In the genomic region with DNA sequence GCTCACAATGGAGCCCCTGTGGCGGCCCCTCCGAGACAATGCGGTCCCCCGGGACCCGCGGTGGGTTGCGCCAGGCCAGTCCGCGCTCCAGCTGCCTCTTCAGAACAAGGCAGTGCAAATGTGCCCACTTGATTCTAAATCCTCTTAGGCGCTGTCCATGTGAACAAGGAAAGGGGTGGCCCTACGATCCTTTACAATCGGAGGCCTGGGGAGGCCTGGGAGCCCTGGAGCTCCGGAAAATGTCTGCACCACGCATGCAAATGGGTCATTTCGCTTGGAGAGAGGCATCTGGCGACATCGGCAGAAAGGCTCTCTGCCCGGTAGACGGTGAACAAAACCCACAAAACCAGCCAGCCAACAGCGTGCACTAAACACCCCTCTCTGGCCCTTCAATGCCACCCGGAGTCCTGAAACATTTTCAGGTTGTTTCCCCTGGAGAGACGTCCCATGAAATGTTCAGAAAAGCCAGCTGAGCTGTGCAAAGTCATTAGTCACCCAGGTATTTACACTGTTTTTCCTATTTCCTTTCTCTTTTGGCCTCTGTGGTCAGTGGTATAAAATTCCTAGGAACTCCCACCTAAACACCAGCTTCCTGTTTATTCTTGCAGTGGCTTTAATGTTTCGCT, we compare ENCODE assay signal across 8 cellular contexts.
A peak's percentile ranks its signal among the peaks of the same experiment; 100 is the strongest.
DNase-seq lines count a peak whose midpoint lies in the region; ATAC-seq and TF ChIP-seq lines count a peak whose summit lies in the region.

No MANE protein-coding gene starts in this region.

- H3K4me1 ChIP-seq in gastroesophageal sphincter, result peaks cover 0 to 57% (median 16%) of the 10 kb centered on the region in 3 donors
- H3K4me1 ChIP-seq in neuron (ENCODE audit: insufficient read depth, low read length), result peaks cover 22% of the 10 kb centered on the region

- H3K4me3 ChIP-seq in gastroesophageal sphincter (peak overlapping the region; percentile 30 to 62), neuron (ENCODE audit: low read length) (peak overlapping the region; percentile 47)

- TF ChIP-seq POLR2A in gastroesophageal sphincter (IDR thresholded peaks at IDR 0.05), result no peak

- TF ChIP-seq EP300 in gastroesophageal sphincter (IDR thresholded peaks at IDR 0.05), result no peak

- peak; percentile 48 for ATAC-seq in GM21528 (IDR thresholded peaks at IDR 0.05; ENCODE audit: low FRiP score, unreplicated experiment)
- ATAC-seq in activated T-cell treated with anti-CD3 and anti-CD28 coated beads, Interleukin-2, amount 50 U/mL, for 4 hours, result peak; percentile 33 to 49
- peak; percentile 37 for ATAC-seq in gastroesophageal sphincter
- no peak for ATAC-seq in GM18519 (IDR thresholded peaks at IDR 0.05; ENCODE audit: low FRiP score, unreplicated experiment)
- no peak for ATAC-seq in HG03108 (IDR thresholded peaks at IDR 0.05; ENCODE audit: unreplicated experiment)

- no peaks in the 10 kb centered on the region for H3K36me3 Mint-ChIP-seq in activated T-cell treated with anti-CD3 and anti-CD28 coated beads, Interleukin-2, amount 50 U/mL, for 4 hours (ENCODE audit: insufficient read depth)

- H3K4me1 Mint-ChIP-seq in activated T-cell treated with anti-CD3 and anti-CD28 coated beads, Interleukin-2, amount 50 U/mL, for 4 hours (ENCODE audit: low read depth), result peaks cover 42% of the 10 kb centered on the region

- H3K36me3 ChIP-seq in gastroesophageal sphincter (no peaks in the 10 kb centered on the region), neuron (ENCODE audit: insufficient read depth, low read length) (no peaks in the 10 kb centered on the region)

- peak overlapping the region; percentile 70 for H3K4me3 Mint-ChIP-seq in activated T-cell treated with anti-CD3 and anti-CD28 coated beads, Interleukin-2, amount 50 U/mL, for 4 hours

- no peaks in the 10 kb centered on the region for H3K27me3 Mint-ChIP-seq in activated T-cell treated with anti-CD3 and anti-CD28 coated beads, Interleukin-2, amount 50 U/mL, for 4 hours (ENCODE audit: low read depth)

- no peaks in the 10 kb centered on the region for H3K9me3 Mint-ChIP-seq in activated T-cell treated with anti-CD3 and anti-CD28 coated beads, Interleukin-2, amount 50 U/mL, for 4 hours

- WGBS in gastroesophageal sphincter (ENCODE audit: low coverage in 1 of 2), 2 donors, result 11 to 100% methylated on average over 1 to 9 of the region's 23 CpGs

- peak overlapping the region; percentile 54 to 89 (median 86) for H3K27ac ChIP-seq in gastroesophageal sphincter

- H3K9me3 ChIP-seq in gastroesophageal sphincter (no peaks in the 10 kb centered on the region), neuron (ENCODE audit: low read length) (no peaks in the 10 kb centered on the region)

- DNase-seq in EH (ENCODE audit: low read depth), result peak; percentile 75
- peak; percentile 47 for DNase-seq in NCI-H1105 treated with DMSO at 0.1 percent for 48 hours (lab: John Stamatoyannopoulos, UW)
- DNase-seq in activated T-cell treated with anti-CD3 and anti-CD28 coated beads, Interleukin-2, amount 50 U/mL, for 4 hours, result peak; percentile 8

- H2AFZ ChIP-seq in neuron (ENCODE audit: low read depth, low read length), result no peak overlapping the region

- H3K27me3 ChIP-seq in gastroesophageal sphincter (no peaks in the 10 kb centered on the region), neuron (ENCODE audit: insufficient read depth, low read length) (no peaks in the 10 kb centered on the region)

- TF ChIP-seq CTCF in gastroesophageal sphincter (IDR thresholded peaks at IDR 0.05), result no peak

Comparison
In these comparisons a context has a peak if more than half of its experiments do, and no peak if none do; other contexts are left out.
1. DNase-seq: peak in every context shown above with its lines; median percentile 75 in EH; 47 in NCI-H1105 treated with DMSO at 0.1 percent for 48 hours; 8 in activated T-cell treated with anti-CD3 and anti-CD28 coated beads, Interleukin-2, amount 50 U/mL, for 4 hours.
2. ATAC-seq: peak in GM21528 (single experiment), activated T-cell treated with anti-CD3 and anti-CD28 coated beads, Interleukin-2, amount 50 U/mL, for 4 hours (2 of 2) and gastroesophageal sphincter (single experiment); none in GM18519 (single experiment) and HG03108 (single experiment).